In the genomic region with DNA sequence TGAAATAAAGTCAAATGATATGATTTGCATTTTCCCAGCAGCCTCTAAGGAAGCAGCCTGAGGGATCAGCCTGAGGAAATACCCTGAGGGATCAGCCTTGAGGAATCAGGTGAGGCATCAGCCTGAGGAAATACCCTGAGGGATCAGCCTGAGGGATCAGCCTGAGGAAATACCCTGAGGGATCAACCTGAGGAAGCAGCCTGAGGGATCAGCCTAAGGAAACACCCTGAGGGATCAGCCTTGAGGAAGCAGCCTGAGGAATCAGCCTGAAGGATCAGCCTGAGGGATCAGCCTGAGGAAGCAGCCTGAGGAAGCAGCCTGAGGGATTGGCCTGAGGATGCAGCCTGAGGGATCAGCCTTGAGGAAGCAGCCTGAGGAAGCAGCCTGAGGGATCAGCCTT, we compare ENCODE assay signal across 37 cellular contexts.
"Had no signal": no experiment of that assay in that cellular context is flagged by ENCODE, and none has a peak within 500 bp of the region (broad histone marks: within the 10 kb centered on the region; RNA-seq: fewer than 3 reads in every experiment).

No MANE protein-coding gene starts in this region.

- H3K36me3 Mint-ChIP-seq: activated CD8-positive, alpha-beta memory T cell treated with anti-CD3 and anti-CD28 coated beads, Interleukin-2, amount 10 ng/mL, durations not matched to agents 7 days and 5 days; activated naive CD4-positive, alpha-beta T cell treated with anti-CD3 and anti-CD28 coated beads, Interleukin-2, amount 10 ng/mL, durations not matched to agents 7 days and 5 days; activated naive CD8-positive, alpha-beta T cell treated with anti-CD3 and anti-CD28 coated beads, Interleukin-2, amount 10 ng/mL, durations not matched to agents 7 days and 5 days; brain; WTC11 had no signal

- H3K4me1 ChIP-seq: ascending aorta had no signal

- H3K9me3 ChIP-seq: ascending aorta had no signal

- H3K4me1 Mint-ChIP-seq: activated CD4-positive, alpha-beta memory T cell treated with anti-CD3 and anti-CD28 coated beads, Interleukin-2, amount 10 ng/mL, durations not matched to agents 7 days and 5 days; activated CD4-positive, alpha-beta T cell treated with anti-CD3 and anti-CD28 coated beads for 36 hours; activated CD4-positive, alpha-beta T cell treated with anti-CD3 and anti-CD28 coated beads, Interleukin-2, amount 10 ng/mL, durations not matched to agents 7 days and 5 days; activated CD8-positive, alpha-beta memory T cell treated with anti-CD3 and anti-CD28 coated beads, Interleukin-2, amount 10 ng/mL, durations not matched to agents 7 days and 5 days; activated naive CD4-positive, alpha-beta T cell treated with anti-CD3 and anti-CD28 coated beads, Interleukin-2, amount 10 ng/mL, durations not matched to agents 7 days and 5 days; activated naive CD4-positive, alpha-beta T cell treated with anti-CD3 and anti-CD28 coated beads, Interleukin-2, amount 50 U/mL, for 24 hours; activated naive CD8-positive, alpha-beta T cell treated with anti-CD3 and anti-CD28 coated beads, Interleukin-2, amount 10 ng/mL, durations not matched to agents 7 days and 5 days; activated naive CD8-positive, alpha-beta T cell treated with anti-CD3 and anti-CD28 coated beads, Interleukin-2, amount 50 U/mL, for 24 hours; central memory CD8-positive, alpha-beta T cell had no signal

- H3K4me3 Mint-ChIP-seq: activated CD4-positive, alpha-beta memory T cell treated with anti-CD3 and anti-CD28 coated beads, Interleukin-2, amount 10 ng/mL, durations not matched to agents 7 days and 5 days; activated CD4-positive, alpha-beta T cell treated with anti-CD3 and anti-CD28 coated beads for 36 hours; activated CD4-positive, alpha-beta T cell treated with anti-CD3 and anti-CD28 coated beads, Interleukin-2, amount 10 ng/mL, durations not matched to agents 7 days and 5 days; activated CD8-positive, alpha-beta memory T cell treated with anti-CD3 and anti-CD28 coated beads, Interleukin-2, amount 10 ng/mL, durations not matched to agents 7 days and 5 days; activated CD8-positive, alpha-beta T cell treated with anti-CD3 and anti-CD28 coated beads, Interleukin-2, amount 10 ng/mL, durations not matched to agents 7 days and 5 days; activated naive CD4-positive, alpha-beta T cell treated with anti-CD3 and anti-CD28 coated beads, Interleukin-2, amount 10 ng/mL, durations not matched to agents 7 days and 5 days; activated naive CD4-positive, alpha-beta T cell treated with anti-CD3 and anti-CD28 coated beads, Interleukin-2, amount 50 U/mL, for 24 hours; activated naive CD8-positive, alpha-beta T cell; activated naive CD8-positive, alpha-beta T cell treated with anti-CD3 and anti-CD28 coated beads, Interleukin-2, amount 10 ng/mL, durations not matched to agents 7 days and 5 days; activated naive CD8-positive, alpha-beta T cell treated with anti-CD3 and anti-CD28 coated beads, Interleukin-2, amount 50 U/mL, for 24 hours; activated T-cell treated with anti-CD3 and anti-CD28 coated beads, Interleukin-2, amount 50 U/mL, for 24 hours; brain; central memory CD8-positive, alpha-beta T cell; T-helper 1 cell treated with Interleukin-12 subunit alpha and Interleukin-12 subunit beta and Interleukin-4 antibody, amounts not matched to agents 30 μg/mL and 1 μg/mL, for 36 hours; T-helper 2 cell treated with Interferon-gamma antibody and Interleukin-4, amounts not matched to agents 5 μg/mL and 100 μg/mL, for 36 hours; WTC11 had no signal

- H3K27me3 ChIP-seq: ascending aorta, cardiac muscle cell had no signal

- H3K27ac Mint-ChIP-seq: activated CD4-positive, alpha-beta memory T cell treated with anti-CD3 and anti-CD28 coated beads, Interleukin-2, amount 10 ng/mL, durations not matched to agents 7 days and 5 days; activated CD4-positive, alpha-beta T cell treated with anti-CD3 and anti-CD28 coated beads for 36 hours; activated CD4-positive, alpha-beta T cell treated with anti-CD3 and anti-CD28 coated beads, Interleukin-2, amount 10 ng/mL, durations not matched to agents 7 days and 5 days; activated CD8-positive, alpha-beta memory T cell treated with anti-CD3 and anti-CD28 coated beads, Interleukin-2, amount 10 ng/mL, durations not matched to agents 7 days and 5 days; activated CD8-positive, alpha-beta T cell treated with anti-CD3 and anti-CD28 coated beads, Interleukin-2, amount 10 ng/mL, durations not matched to agents 7 days and 5 days; activated naive CD4-positive, alpha-beta T cell treated with anti-CD3 and anti-CD28 coated beads, Interleukin-2, amount 10 ng/mL, durations not matched to agents 7 days and 5 days; activated naive CD4-positive, alpha-beta T cell treated with anti-CD3 and anti-CD28 coated beads, Interleukin-2, amount 50 U/mL, for 24 hours; activated naive CD8-positive, alpha-beta T cell; activated naive CD8-positive, alpha-beta T cell treated with anti-CD3 and anti-CD28 coated beads, Interleukin-2, amount 10 ng/mL, durations not matched to agents 7 days and 5 days; activated naive CD8-positive, alpha-beta T cell treated with anti-CD3 and anti-CD28 coated beads, Interleukin-2, amount 50 U/mL, for 24 hours; activated T-cell treated with anti-CD3 and anti-CD28 coated beads, Interleukin-2, amount 50 U/mL, for 24 hours; activated T-helper 2 cell treated with anti-CD3 and anti-CD28 coated beads, Interferon-gamma antibody, Interleukin-2, Interleukin-4, amounts not matched to agents 10 μg/mL and 5 μg/mL and 100 μg/mL, durations not matched to agents 14 hours and 24 hours and 36 hours; brain; T-helper 1 cell treated with Interleukin-12 subunit alpha and Interleukin-12 subunit beta and Interleukin-4 antibody, amounts not matched to agents 30 μg/mL and 1 μg/mL, for 36 hours; T-helper 2 cell treated with Interferon-gamma antibody and Interleukin-4, amounts not matched to agents 5 μg/mL and 100 μg/mL, for 36 hours; WTC11 had no signal

- H3K27me3 Mint-ChIP-seq: activated CD4-positive, alpha-beta memory T cell treated with anti-CD3 and anti-CD28 coated beads, Interleukin-2, amount 10 ng/mL, durations not matched to agents 7 days and 5 days; activated CD4-positive, alpha-beta T cell treated with anti-CD3 and anti-CD28 coated beads for 36 hours; activated CD4-positive, alpha-beta T cell treated with anti-CD3 and anti-CD28 coated beads, Interleukin-2, amount 10 ng/mL, durations not matched to agents 7 days and 5 days; activated CD8-positive, alpha-beta memory T cell treated with anti-CD3 and anti-CD28 coated beads, Interleukin-2, amount 10 ng/mL, durations not matched to agents 7 days and 5 days; activated naive CD4-positive, alpha-beta T cell treated with anti-CD3 and anti-CD28 coated beads, Interleukin-2, amount 10 ng/mL, durations not matched to agents 7 days and 5 days; activated naive CD4-positive, alpha-beta T cell treated with anti-CD3 and anti-CD28 coated beads, Interleukin-2, amount 50 U/mL, for 24 hours; activated naive CD8-positive, alpha-beta T cell; activated naive CD8-positive, alpha-beta T cell treated with anti-CD3 and anti-CD28 coated beads, Interleukin-2, amount 10 ng/mL, durations not matched to agents 7 days and 5 days; activated naive CD8-positive, alpha-beta T cell treated with anti-CD3 and anti-CD28 coated beads, Interleukin-2, amount 50 U/mL, for 24 hours; activated T-cell treated with anti-CD3 and anti-CD28 coated beads, Interleukin-2, amount 50 U/mL, for 24 hours; brain; central memory CD8-positive, alpha-beta T cell had no signal

- H3K36me3 ChIP-seq: ascending aorta, cardiac muscle cell had no signal

- DNase-seq: activated CD4-positive, alpha-beta memory T cell treated with anti-CD3 and anti-CD28 coated beads, Interleukin-2, amount 10 ng/mL, durations not matched to agents 7 days and 5 days; activated CD4-positive, alpha-beta T cell treated with anti-CD3 and anti-CD28 coated beads for 1 hour; activated CD4-positive, alpha-beta T cell treated with anti-CD3 and anti-CD28 coated beads for 36 hours; activated CD4-positive, alpha-beta T cell treated with anti-CD3 and anti-CD28 coated beads for 48 hours; activated CD4-positive, alpha-beta T cell treated with anti-CD3 and anti-CD28 coated beads, Interleukin-2, amount 10 ng/mL, durations not matched to agents 7 days and 5 days; activated CD4-positive, alpha-beta T cell treated with anti-CD3 and anti-CD28 coated beads, Interleukin-2, amount 50 U/mL, for 48 hours; activated CD4-positive, CD25-positive, alpha-beta regulatory T cell; activated CD8-positive, alpha-beta memory T cell treated with anti-CD3 and anti-CD28 coated beads for 24 hours; activated CD8-positive, alpha-beta memory T cell treated with anti-CD3 and anti-CD28 coated beads, Interleukin-2, amount 10 ng/mL, durations not matched to agents 7 days and 5 days; activated CD8-positive, alpha-beta memory T cell treated with anti-CD3 and anti-CD28 coated beads, Interleukin-2, amount 50 U/mL, for 48 hours; activated CD8-positive, alpha-beta T cell treated with anti-CD3 and anti-CD28 coated beads, Interleukin-2, amount 10 ng/mL, durations not matched to agents 7 days and 5 days; activated effector memory CD4-positive, alpha-beta T cell treated with Interleukin-2 at 50 U/mL for 16 hours; activated gamma-delta T cell; activated naive CD4-positive, alpha-beta T cell treated with anti-CD3 and anti-CD28 coated beads, Interleukin-2, amount 10 ng/mL, durations not matched to agents 7 days and 5 days; activated naive CD4-positive, alpha-beta T cell treated with Interleukin-2 at 50 U/mL for 16 hours; activated naive CD8-positive, alpha-beta T cell treated with anti-CD3 and anti-CD28 coated beads, Interleukin-2, amount 10 ng/mL, durations not matched to agents 7 days and 5 days; activated naive CD8-positive, alpha-beta T cell treated with anti-CD3 and anti-CD28 coated beads, Interleukin-2, amount 50 U/mL, for 24 hours; activated T-cell treated with anti-CD3 and anti-CD28 coated beads, Interleukin-2, amount 50 U/mL, for 24 hours; activated T-cell treated with anti-CD3 and anti-CD28 coated beads, Interleukin-2, amount 50 U/mL, for 48 hours; amygdala; anterior cingulate cortex; caudate nucleus; cerebellar nuclear complex; T-helper 1 cell; T-helper 2 cell; T-helper 9 cell had no signal

- H3K27ac ChIP-seq: ascending aorta, cardiac muscle cell, VCaP had no signal

- H3K9me3 Mint-ChIP-seq: activated CD4-positive, alpha-beta memory T cell treated with anti-CD3 and anti-CD28 coated beads, Interleukin-2, amount 10 ng/mL, durations not matched to agents 7 days and 5 days; activated CD4-positive, alpha-beta T cell treated with anti-CD3 and anti-CD28 coated beads, Interleukin-2, amount 10 ng/mL, durations not matched to agents 7 days and 5 days; activated naive CD4-positive, alpha-beta T cell treated with anti-CD3 and anti-CD28 coated beads, Interleukin-2, amount 10 ng/mL, durations not matched to agents 7 days and 5 days; activated naive CD4-positive, alpha-beta T cell treated with anti-CD3 and anti-CD28 coated beads, Interleukin-2, amount 50 U/mL, for 24 hours; activated naive CD8-positive, alpha-beta T cell treated with anti-CD3 and anti-CD28 coated beads, Interleukin-2, amount 50 U/mL, for 24 hours; activated T-cell treated with anti-CD3 and anti-CD28 coated beads, Interleukin-2, amount 50 U/mL, for 24 hours; activated T-helper 2 cell treated with anti-CD3 and anti-CD28 coated beads, Interferon-gamma antibody, Interleukin-2, Interleukin-4, amounts not matched to agents 10 μg/mL and 5 μg/mL and 100 μg/mL, durations not matched to agents 14 hours and 24 hours and 36 hours; brain; T-helper 1 cell treated with Interleukin-12 subunit alpha and Interleukin-12 subunit beta and Interleukin-4 antibody, amounts not matched to agents 30 μg/mL and 1 μg/mL, for 36 hours; T-helper 2 cell treated with Interferon-gamma antibody and Interleukin-4, amounts not matched to agents 5 μg/mL and 100 μg/mL, for 36 hours; WTC11 had no signal

- H3K4me3 ChIP-seq: ascending aorta, cardiac muscle cell had no signal
